Comparison of ENCODE assay signal across 12 cellular contexts in the genomic region with DNA sequence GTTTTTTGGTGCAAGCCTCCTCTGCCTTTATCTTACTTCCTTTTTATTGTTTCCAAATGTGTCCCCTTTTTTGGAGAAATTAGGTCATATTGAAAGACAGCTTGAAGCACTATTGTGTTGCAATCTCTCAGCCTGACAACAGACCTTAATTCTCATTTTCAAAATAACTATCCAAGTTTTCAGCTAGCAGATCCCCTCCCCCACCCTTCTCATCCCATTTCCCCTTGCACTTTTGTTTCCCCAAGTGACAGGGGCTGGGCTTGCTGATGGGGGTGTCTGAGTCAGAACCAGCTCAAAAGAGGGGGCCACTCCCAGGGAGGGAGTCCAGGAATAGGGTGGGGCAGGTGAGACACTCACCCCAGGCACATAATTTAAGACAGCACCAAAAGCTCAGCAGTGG.
DNase-seq lines count a peak whose midpoint lies in the region; FAIRE-seq and TF ChIP-seq lines count a peak whose summit lies in the region.
"Had no signal": no experiment of that assay in that cellular context is flagged by ENCODE, and none has a peak within 500 bp of the region (broad histone marks: within the 10 kb centered on the region; RNA-seq: fewer than 3 reads in every experiment).

No MANE protein-coding gene starts in this region.

- FAIRE-seq in GM12891 (lab: Jason Lieb, UNC) (no peak), keratinocyte (lab: Jason Lieb, UNC) (no peak)

- peak overlapping the region; percentile 65 for H3K27ac Mint-ChIP-seq in activated CD4-positive, alpha-beta memory T cell treated with anti-CD3 and anti-CD28 coated beads for 36 hours

- peak overlapping the region; percentile 16 for H3K4me3 Mint-ChIP-seq in activated CD4-positive, alpha-beta memory T cell treated with anti-CD3 and anti-CD28 coated beads for 36 hours

- peaks cover 33 to 38% of the 10 kb centered on the region in 2 experiments for H3K36me3 ChIP-seq in keratinocyte (ENCODE audit: control insufficient read depth in 2 of 2, extremely low read depth in 1 of 2, insufficient read depth in 2 of 2, low read length in 2 of 2)
- H3K36me3 ChIP-seq: HAP-1 had no signal

- CTCF ChIA-PET in activated CD4-positive, alpha-beta memory T cell treated with anti-CD3 and anti-CD28 coated beads for 36 hours (lab: Charles Lee) = interaction anchor here (0.6 to 3.5 kb wide), 5 partner anchors 13 to 145 kb away, joined by 3 to 20 read pairs (median 6); a partner anchor contains a TSS

- H3K27me3 Mint-ChIP-seq in activated CD4-positive, alpha-beta memory T cell treated with anti-CD3 and anti-CD28 coated beads for 36 hours = no peaks in the 10 kb centered on the region

- peaks cover 53% of the 10 kb centered on the region for H3K36me3 Mint-ChIP-seq in activated CD4-positive, alpha-beta memory T cell treated with anti-CD3 and anti-CD28 coated beads for 36 hours

- H3K27ac ChIP-seq in keratinocyte (ENCODE audit: control insufficient read depth, insufficient read depth, low read length) = no peak overlapping the region
- H3K27ac ChIP-seq: C4-2B had no signal

- H3K79me2 ChIP-seq in keratinocyte (ENCODE audit: control insufficient read depth, insufficient read depth, low read length) = peaks cover 43% of the 10 kb centered on the region

- H3K9me1 ChIP-seq in keratinocyte (ENCODE audit: control insufficient read depth, extremely low read depth, insufficient read depth, low read length) = peaks cover 6% of the 10 kb centered on the region

- H4K20me1 ChIP-seq in keratinocyte (ENCODE audit: control insufficient read depth, extremely low read depth, insufficient read depth, low read length) = peaks cover 4% of the 10 kb centered on the region

- dilution Hi-C loops in keratinocyte (cut with MboI; ENCODE audit: extremely low pct_ligation_motif_present, low sequenced_read_pairs) = no loop called here

- H3K9me3 Mint-ChIP-seq in activated CD4-positive, alpha-beta memory T cell treated with anti-CD3 and anti-CD28 coated beads for 36 hours = no peaks in the 10 kb centered on the region
- H3K9me3 Mint-ChIP-seq: activated T-helper 1 cell treated with anti-CD3 and anti-CD28 coated beads, Interleukin-12 subunit alpha, Interleukin-12 subunit beta, Interleukin-2, Interleukin-4 antibody, amounts not matched to agents 30 ng/mL and 10 ng/mL and 1 ng/mL, durations not matched to agents 14 hours and 24 hours and 36 hours had no signal

- H3K4me3 ChIP-seq in keratinocyte (ENCODE audit: control insufficient read depth in 2 of 3, extremely low read depth in 1 of 3, insufficient read depth in 2 of 3, low read depth in 1 of 3, low read length in 3 of 3) = no peak overlapping the region
- H3K4me3 ChIP-seq: HAP-1, tibial nerve had no signal

- no peak overlapping the region for H2AFZ ChIP-seq in keratinocyte (ENCODE audit: control insufficient read depth, low read length)

- TF ChIP-seq CTCF in keratinocyte (optimal IDR thresholded peaks at IDR 0.05 in 1 of 3, IDR thresholded peaks at IDR 0.05 in 1 of 3, conservative IDR thresholded peaks at IDR 0.05 in 1 of 3; ENCODE audit: extremely low read depth in 1 of 3, insufficient read depth in 2 of 3, low read length in 3 of 3) = no peak

- H3K4me1 Mint-ChIP-seq in activated CD4-positive, alpha-beta memory T cell treated with anti-CD3 and anti-CD28 coated beads for 36 hours (ENCODE audit: low read depth) = peaks cover 51% of the 10 kb centered on the region

- H3K4me2 ChIP-seq in keratinocyte (ENCODE audit: control insufficient read depth, extremely low read depth, insufficient read depth, low read depth, low read length) = peak overlapping the region; percentile 37

- H3K27me3 ChIP-seq in keratinocyte (ENCODE audit: control insufficient read depth, extremely low read depth, insufficient read depth, low read length) = no peaks in the 10 kb centered on the region
- H3K27me3 ChIP-seq: tibial nerve had no signal

- intact Hi-C loops in activated CD4-positive, alpha-beta memory T cell treated with anti-CD3 and anti-CD28 coated beads for 36 hours (cut with micrococcal nuclease) = no loop called here

- POLR2A ChIA-PET in activated CD4-positive, alpha-beta memory T cell treated with anti-CD3 and anti-CD28 coated beads for 36 hours (lab: Charles Lee) = interaction anchor here (1.2 to 1.8 kb wide), 4 partner anchors 9 to 24 kb away, joined by 3 to 6 read pairs (median 6); no protein-coding TSS in a partner anchor

- no peak overlapping the region for H3K9ac ChIP-seq in keratinocyte (ENCODE audit: control insufficient read depth, extremely low read depth, insufficient read depth, low read length)

- peaks cover 36% of the 10 kb centered on the region for H3K4me1 ChIP-seq in keratinocyte (ENCODE audit: control insufficient read depth, extremely low read depth, insufficient read depth, low read length)
- H3K4me1 ChIP-seq: HAP-1 had no signal

- no peak for TF ChIP-seq POLR2A in GM12891 (IDR thresholded peaks at IDR 0.05; ENCODE audit: low read depth, low read length)

- peak; percentile 85 to 88 for DNase-seq in AML-193 (lab: John Stamatoyannopoulos, UW)
- no peak for DNase-seq in GM12891 (ENCODE audit: insufficient read length, low spot score)
- peak; percentile 45 for DNase-seq in activated CD4-positive, alpha-beta memory T cell treated with anti-CD3 and anti-CD28 coated beads for 36 hours
- no peak for DNase-seq in keratinocyte (ENCODE audit: low read depth, low spot score)
- no peak for DNase-seq in activated CD8-positive, alpha-beta memory T cell treated with anti-CD3 and anti-CD28 coated beads for 24 hours
- DNase-seq in H4 (ENCODE audit: low spot score) = no peak
- no peak for DNase-seq in G401 (ENCODE audit: low spot score)
- no peak for DNase-seq in stimulated activated CD4-positive, alpha-beta T cell treated with anti-CD3 and anti-CD28 coated beads, Interleukin-4, amount 100 ng/mL, for 4 hours

- in situ Hi-C loops in G401 (cut with HindIII; ENCODE audit: low sequenced_read_pairs) = no loop called here

- H3K9me3 ChIP-seq in keratinocyte (ENCODE audit: control insufficient read depth, low read depth, low read length) = no peaks in the 10 kb centered on the region
- H3K9me3 ChIP-seq: HAP-1, tibial nerve had no signal

TF ChIP-seq in GM12891, 5 proteins besides CTCF, POLR2A, EP300 and RAD21:
- TF ChIP-seq SPI1 (IDR thresholded peaks at IDR 0.05; ENCODE audit: low read depth, low read length) = peak; percentile 9; the same call in 1 of the 2 replicates
- TF ChIP-seq PAX5 (IDR thresholded peaks at IDR 0.05; ENCODE audit: insufficient read depth, low read length, severe bottlenecking) = no peak

Comparison
In these comparisons a context has a peak if more than half of its experiments do, and no peak if none do; other contexts are left out.
1. DNase-seq: peak in AML-193 (2 of 2) and activated CD4-positive, alpha-beta memory T cell treated with anti-CD3 and anti-CD28 coated beads for 36 hours (single experiment); none in GM12891 (single experiment), keratinocyte (single experiment), activated CD8-positive, alpha-beta memory T cell treated with anti-CD3 and anti-CD28 coated beads for 24 hours (single experiment), H4 (single experiment), G401 (single experiment) and stimulated activated CD4-positive, alpha-beta T cell treated with anti-CD3 and anti-CD28 coated beads, Interleukin-4, amount 100 ng/mL, for 4 hours (0 of 2).